Comparison of ENCODE assay signal across 1 cellular context in the genomic region with DNA sequence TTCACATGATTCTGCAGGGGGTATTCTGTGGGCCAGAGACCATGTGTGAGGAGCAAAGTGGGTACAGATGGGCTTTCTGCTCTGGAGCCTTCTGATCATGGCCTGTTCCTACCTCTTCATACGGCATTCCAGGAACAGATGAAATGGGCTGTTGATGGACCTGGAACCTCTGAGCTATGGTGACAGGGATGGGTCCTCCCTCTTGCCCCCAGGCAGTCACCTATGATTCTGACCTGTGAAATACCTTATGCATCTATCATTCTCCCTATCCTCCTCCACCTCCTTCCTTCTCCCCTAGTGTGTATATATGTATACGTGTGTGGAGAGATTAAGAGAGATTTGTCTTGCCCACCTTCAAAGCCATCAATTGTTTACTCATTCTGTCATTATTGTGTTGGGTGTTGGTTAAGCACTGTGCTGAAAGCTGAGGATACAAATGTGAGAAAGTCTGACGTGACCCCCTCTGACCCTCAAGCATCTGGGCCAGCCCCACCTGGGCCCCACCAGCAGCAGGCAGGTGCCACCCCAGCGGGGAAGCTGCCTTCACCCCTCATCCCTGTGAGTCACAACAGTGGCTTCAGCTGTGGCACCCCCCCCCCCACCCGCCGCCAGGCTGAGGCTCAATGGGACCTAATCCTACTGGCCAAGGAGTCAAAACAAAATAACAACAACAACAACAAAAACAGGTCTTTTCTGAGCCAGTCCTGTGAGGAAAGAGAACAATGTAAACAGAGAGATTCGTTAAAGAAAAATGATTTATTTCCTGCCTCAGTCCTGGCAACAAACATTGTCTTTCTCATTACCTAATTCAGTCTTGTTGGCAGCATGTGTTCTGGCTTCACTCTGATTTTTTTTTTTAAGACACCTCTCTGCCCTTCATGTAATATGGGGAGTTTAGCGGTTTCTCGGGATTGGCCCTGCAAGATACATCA.
TF ChIP-seq lines count a peak whose summit lies in the region.

No MANE protein-coding gene starts in this region.

TF ChIP-seq in GM23338, 12 proteins besides CTCF, POLR2A, EP300 and RAD21 (continued from another document):
- TF ChIP-seq, protein P1, sequence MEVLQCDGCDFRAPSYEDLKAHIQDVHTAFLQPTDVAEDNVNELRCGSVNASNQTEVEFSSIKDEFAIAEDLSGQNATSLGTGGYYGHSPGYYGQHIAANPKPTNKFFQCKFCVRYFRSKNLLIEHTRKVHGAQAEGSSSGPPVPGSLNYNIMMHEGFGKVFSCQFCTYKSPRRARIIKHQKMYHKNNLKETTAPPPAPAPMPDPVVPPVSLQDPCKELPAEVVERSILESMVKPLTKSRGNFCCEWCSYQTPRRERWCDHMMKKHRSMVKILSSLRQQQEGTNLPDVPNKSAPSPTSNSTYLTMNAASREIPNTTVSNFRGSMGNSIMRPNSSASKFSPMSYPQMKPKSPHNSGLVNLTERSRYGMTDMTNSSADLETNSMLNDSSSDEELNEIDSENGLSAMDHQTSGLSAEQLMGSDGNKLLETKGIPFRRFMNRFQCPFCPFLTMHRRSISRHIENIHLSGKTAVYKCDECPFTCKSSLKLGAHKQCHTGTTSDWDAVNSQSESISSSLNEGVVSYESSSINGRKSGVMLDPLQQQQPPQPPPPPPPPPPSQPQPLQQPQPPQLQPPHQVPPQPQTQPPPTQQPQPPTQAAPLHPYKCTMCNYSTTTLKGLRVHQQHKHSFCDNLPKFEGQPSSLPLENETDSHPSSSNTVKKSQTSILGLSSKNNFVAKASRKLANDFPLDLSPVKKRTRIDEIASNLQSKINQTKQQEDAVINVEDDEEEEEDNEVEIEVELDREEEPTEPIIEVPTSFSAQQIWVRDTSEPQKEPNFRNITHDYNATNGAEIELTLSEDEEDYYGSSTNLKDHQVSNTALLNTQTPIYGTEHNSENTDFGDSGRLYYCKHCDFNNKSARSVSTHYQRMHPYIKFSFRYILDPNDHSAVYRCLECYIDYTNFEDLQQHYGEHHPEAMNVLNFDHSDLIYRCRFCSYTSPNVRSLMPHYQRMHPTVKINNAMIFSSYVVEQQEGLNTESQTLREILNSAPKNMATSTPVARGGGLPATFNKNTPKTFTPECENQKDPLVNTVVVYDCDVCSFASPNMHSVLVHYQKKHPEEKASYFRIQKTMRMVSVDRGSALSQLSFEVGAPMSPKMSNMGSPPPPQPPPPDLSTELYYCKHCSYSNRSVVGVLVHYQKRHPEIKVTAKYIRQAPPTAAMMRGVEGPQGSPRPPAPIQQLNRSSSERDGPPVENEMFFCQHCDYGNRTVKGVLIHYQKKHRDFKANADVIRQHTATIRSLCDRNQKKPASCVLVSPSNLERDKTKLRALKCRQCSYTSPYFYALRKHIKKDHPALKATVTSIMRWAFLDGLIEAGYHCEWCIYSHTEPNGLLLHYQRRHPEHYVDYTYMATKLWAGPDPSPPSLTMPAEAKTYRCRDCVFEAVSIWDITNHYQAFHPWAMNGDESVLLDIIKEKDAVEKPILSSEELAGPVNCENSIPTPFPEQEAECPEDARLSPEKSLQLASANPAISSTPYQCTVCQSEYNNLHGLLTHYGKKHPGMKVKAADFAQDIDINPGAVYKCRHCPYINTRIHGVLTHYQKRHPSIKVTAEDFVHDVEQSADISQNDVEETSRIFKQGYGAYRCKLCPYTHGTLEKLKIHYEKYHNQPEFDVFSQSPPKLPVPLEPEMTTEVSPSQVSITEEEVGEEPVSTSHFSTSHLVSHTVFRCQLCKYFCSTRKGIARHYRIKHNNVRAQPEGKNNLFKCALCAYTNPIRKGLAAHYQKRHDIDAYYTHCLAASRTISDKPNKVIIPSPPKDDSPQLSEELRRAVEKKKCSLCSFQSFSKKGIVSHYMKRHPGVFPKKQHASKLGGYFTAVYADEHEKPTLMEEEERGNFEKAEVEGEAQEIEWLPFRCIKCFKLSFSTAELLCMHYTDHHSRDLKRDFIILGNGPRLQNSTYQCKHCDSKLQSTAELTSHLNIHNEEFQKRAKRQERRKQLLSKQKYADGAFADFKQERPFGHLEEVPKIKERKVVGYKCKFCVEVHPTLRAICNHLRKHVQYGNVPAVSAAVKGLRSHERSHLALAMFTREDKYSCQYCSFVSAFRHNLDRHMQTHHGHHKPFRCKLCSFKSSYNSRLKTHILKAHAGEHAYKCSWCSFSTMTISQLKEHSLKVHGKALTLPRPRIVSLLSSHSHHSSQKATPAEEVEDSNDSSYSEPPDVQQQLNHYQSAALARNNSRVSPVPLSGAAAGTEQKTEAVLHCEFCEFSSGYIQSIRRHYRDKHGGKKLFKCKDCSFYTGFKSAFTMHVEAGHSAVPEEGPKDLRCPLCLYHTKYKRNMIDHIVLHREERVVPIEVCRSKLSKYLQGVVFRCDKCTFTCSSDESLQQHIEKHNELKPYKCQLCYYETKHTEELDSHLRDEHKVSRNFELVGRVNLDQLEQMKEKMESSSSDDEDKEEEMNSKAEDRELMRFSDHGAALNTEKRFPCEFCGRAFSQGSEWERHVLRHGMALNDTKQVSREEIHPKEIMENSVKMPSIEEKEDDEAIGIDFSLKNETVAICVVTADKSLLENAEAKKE (CRISPR knock-in tag; IDR thresholded peaks at IDR 0.05): no peak
- TF ChIP-seq ZNF114 (CRISPR knock-in tag; IDR thresholded peaks at IDR 0.05): no peak
- no peak for TF ChIP-seq STAT1 (IDR thresholded peaks at IDR 0.05; ENCODE audit: unreplicated experiment)
- TF ChIP-seq EZH2phosphoT487 (IDR thresholded peaks at IDR 0.05; ENCODE audit: unreplicated experiment): no peak
- no peak for TF ChIP-seq ZNF331 (CRISPR knock-in tag; IDR thresholded peaks at IDR 0.05; ENCODE audit: low read depth)
- TF ChIP-seq POLR2AphosphoS5 (IDR thresholded peaks at IDR 0.05; ENCODE audit: low read depth): no peak
- TF ChIP-seq, protein P2, sequence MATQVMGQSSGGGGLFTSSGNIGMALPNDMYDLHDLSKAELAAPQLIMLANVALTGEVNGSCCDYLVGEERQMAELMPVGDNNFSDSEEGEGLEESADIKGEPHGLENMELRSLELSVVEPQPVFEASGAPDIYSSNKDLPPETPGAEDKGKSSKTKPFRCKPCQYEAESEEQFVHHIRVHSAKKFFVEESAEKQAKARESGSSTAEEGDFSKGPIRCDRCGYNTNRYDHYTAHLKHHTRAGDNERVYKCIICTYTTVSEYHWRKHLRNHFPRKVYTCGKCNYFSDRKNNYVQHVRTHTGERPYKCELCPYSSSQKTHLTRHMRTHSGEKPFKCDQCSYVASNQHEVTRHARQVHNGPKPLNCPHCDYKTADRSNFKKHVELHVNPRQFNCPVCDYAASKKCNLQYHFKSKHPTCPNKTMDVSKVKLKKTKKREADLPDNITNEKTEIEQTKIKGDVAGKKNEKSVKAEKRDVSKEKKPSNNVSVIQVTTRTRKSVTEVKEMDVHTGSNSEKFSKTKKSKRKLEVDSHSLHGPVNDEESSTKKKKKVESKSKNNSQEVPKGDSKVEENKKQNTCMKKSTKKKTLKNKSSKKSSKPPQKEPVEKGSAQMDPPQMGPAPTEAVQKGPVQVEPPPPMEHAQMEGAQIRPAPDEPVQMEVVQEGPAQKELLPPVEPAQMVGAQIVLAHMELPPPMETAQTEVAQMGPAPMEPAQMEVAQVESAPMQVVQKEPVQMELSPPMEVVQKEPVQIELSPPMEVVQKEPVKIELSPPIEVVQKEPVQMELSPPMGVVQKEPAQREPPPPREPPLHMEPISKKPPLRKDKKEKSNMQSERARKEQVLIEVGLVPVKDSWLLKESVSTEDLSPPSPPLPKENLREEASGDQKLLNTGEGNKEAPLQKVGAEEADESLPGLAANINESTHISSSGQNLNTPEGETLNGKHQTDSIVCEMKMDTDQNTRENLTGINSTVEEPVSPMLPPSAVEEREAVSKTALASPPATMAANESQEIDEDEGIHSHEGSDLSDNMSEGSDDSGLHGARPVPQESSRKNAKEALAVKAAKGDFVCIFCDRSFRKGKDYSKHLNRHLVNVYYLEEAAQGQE (IDR thresholded peaks at IDR 0.05; ENCODE audit: unreplicated experiment): no peak
- no peak for TF ChIP-seq EZH2 (IDR thresholded peaks at IDR 0.05; ENCODE audit: low read depth, unreplicated experiment)
- TF ChIP-seq NANOG (IDR thresholded peaks at IDR 0.05; ENCODE audit: borderline replicate concordance): no peak
